ENCODE assay signal across 23 cellular contexts in genomic region chr20:62348604-62349003, GRCh38.
"Had no signal": no experiment of that assay in that cellular context is flagged by ENCODE, and none has a peak within 500 bp of the region (broad histone marks: within the 10 kb centered on the region; RNA-seq: fewer than 3 reads in every experiment).

No MANE protein-coding gene starts in this region.

- H3K4me3 ChIP-seq: Peyer's patch had no signal

- H3K4me1 ChIP-seq: Peyer's patch had no signal

- ATAC-seq: activated CD4-positive, alpha-beta T cell treated with anti-CD3 and anti-CD28 coated beads for 36 hours; activated T-helper 17 cell treated with anti-CD3 and anti-CD28 coated beads, Interleukin-2, amount 50 U/mL, for 72 hours had no signal

- H3K4me3 Mint-ChIP-seq: activated CD4-positive, alpha-beta memory T cell treated with anti-CD3 and anti-CD28 coated beads, Interleukin-2, amount 10 ng/mL, durations not matched to agents 7 days and 5 days; activated CD4-positive, alpha-beta T cell treated with anti-CD3 and anti-CD28 coated beads for 36 hours; activated naive CD4-positive, alpha-beta T cell treated with anti-CD3 and anti-CD28 coated beads for 36 hours; activated naive CD8-positive, alpha-beta T cell treated with anti-CD3 and anti-CD28 coated beads for 36 hours; activated T-helper 17 cell treated with anti-CD3 and anti-CD28 coated beads, Interleukin-2, amount 50 U/mL, for 72 hours had no signal

- H3K27ac Mint-ChIP-seq: activated CD4-positive, alpha-beta memory T cell treated with anti-CD3 and anti-CD28 coated beads, Interleukin-2, amount 10 ng/mL, durations not matched to agents 7 days and 5 days; activated CD4-positive, alpha-beta T cell treated with anti-CD3 and anti-CD28 coated beads for 36 hours; activated naive CD4-positive, alpha-beta T cell treated with anti-CD3 and anti-CD28 coated beads for 36 hours; activated naive CD8-positive, alpha-beta T cell treated with anti-CD3 and anti-CD28 coated beads for 36 hours; activated T-helper 17 cell treated with anti-CD3 and anti-CD28 coated beads, Interleukin-2, amount 50 U/mL, for 72 hours had no signal

- H3K27me3 ChIP-seq: brain microvascular endothelial cell, Peyer's patch had no signal

- H3K27me3 Mint-ChIP-seq: activated CD4-positive, alpha-beta memory T cell treated with anti-CD3 and anti-CD28 coated beads, Interleukin-2, amount 10 ng/mL, durations not matched to agents 7 days and 5 days; activated CD4-positive, alpha-beta T cell treated with anti-CD3 and anti-CD28 coated beads for 36 hours; activated naive CD8-positive, alpha-beta T cell treated with anti-CD3 and anti-CD28 coated beads for 36 hours; activated T-helper 17 cell treated with anti-CD3 and anti-CD28 coated beads, Interleukin-2, amount 50 U/mL, for 72 hours had no signal

- H3K9me3 ChIP-seq: Peyer's patch had no signal

- H3K27ac ChIP-seq: brain microvascular endothelial cell, KMS-11, Peyer's patch, WERI-Rb-1 had no signal

- DNase-seq: activated CD4-positive, alpha-beta memory T cell treated with anti-CD3 and anti-CD28 coated beads, Interleukin-2, amount 10 ng/mL, durations not matched to agents 7 days and 5 days; activated CD4-positive, alpha-beta T cell treated with anti-CD3 and anti-CD28 coated beads for 36 hours; activated CD4-positive, alpha-beta T cell treated with anti-CD3 and anti-CD28 coated beads, Interleukin-2, amount 50 U/mL, for 1 hour; activated gamma-delta T cell; activated naive CD4-positive, alpha-beta T cell treated with anti-CD3 and anti-CD28 coated beads for 36 hours; activated naive CD8-positive, alpha-beta T cell treated with anti-CD3 and anti-CD28 coated beads for 36 hours; activated T-cell treated with anti-CD3 and anti-CD28 coated beads for 4 hours; activated T-cell treated with anti-CD3 and anti-CD28 coated beads, Interleukin-2, amount 50 U/mL, for 48 hours; brain microvascular endothelial cell; cerebellar nuclear complex; NCI-H1092; NCI-H1417; NCI-H1930; NCI-H345; NCI-H510A treated with DMSO at 0.1 percent for 48 hours; NCI-H69; NK-92 treated with Interleukin-12 subunit alpha and Interleukin-12 subunit beta, amount 100 ng/mL, for 24 hours; Peyer's patch; SIG-M5; T-helper 1 cell; WERI-Rb-1 had no signal

- H3K4me1 Mint-ChIP-seq: activated CD4-positive, alpha-beta memory T cell treated with anti-CD3 and anti-CD28 coated beads, Interleukin-2, amount 10 ng/mL, durations not matched to agents 7 days and 5 days; activated CD4-positive, alpha-beta T cell treated with anti-CD3 and anti-CD28 coated beads for 36 hours; activated naive CD8-positive, alpha-beta T cell treated with anti-CD3 and anti-CD28 coated beads for 36 hours; activated T-helper 17 cell treated with anti-CD3 and anti-CD28 coated beads, Interleukin-2, amount 50 U/mL, for 72 hours had no signal
